In the genomic region with DNA sequence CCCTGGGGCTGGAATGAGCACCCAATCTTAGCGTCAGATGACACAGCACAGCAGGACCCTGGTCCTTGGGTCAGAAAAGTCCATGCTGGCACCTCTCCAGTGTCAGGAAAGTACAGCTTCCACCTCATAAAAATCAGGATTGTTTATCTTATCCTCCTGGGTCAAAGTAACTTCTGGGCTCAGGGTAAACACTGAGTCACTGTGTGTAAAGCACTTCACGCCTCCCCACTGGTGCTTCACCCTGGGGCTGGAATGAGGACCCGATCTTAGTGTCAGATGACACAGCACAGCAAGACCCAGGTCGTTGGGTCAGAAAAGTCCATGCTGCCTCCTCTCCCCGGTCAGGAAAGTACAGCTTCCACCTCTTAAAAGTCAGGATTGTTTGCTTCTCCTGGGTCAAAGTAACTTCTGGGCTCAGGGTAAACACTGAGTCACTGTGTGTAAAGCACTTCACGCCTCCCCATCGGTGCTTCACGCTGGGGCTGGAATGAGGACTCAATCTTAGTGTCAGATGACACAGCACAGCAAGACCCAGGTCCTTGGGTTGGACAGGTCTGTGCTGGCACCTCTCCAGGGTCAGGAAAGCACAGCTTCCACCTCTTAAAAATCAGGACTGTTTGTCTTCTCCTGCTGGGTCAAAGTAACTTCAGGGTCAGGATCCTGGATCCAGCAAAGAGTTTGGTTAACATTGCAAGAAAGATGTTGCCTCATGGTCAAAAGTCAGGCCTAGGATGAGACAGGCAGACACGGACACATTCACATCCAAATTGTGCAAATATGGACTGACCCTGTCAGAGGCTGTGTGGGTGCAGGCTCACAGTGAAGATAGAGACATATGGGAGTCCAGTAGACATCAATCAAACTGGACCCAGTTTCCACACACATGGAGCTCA, we compare ENCODE assay signal across 12 cellular contexts. TPM values are rescaled to one million over a fixed set of nuclear protein-coding genes. Genes with fewer than 3 reads are reported as not detected.
A peak's percentile ranks its signal among the peaks of the same experiment; 100 is the strongest.
DNase-seq lines count a peak whose midpoint lies in the region; ATAC-seq and TF ChIP-seq lines count a peak whose summit lies in the region.
"Had no signal": no experiment of that assay in that cellular context is flagged by ENCODE, and none has a peak within 500 bp of the region (broad histone marks: within the 10 kb centered on the region; RNA-seq: fewer than 3 reads in every experiment).

No MANE protein-coding gene starts in this region.

- intact Hi-C loops in left lung (cut with DNase I) (no loop called here), vagina (cut with DNase I) (no loop called here), adrenal gland (cut with DNase I) (no loop called here)

- peak overlapping the region; percentile 13 to 49 for H3K27ac Mint-ChIP-seq in stimulated activated naive CD8-positive, alpha-beta T cell treated with anti-CD3 and anti-CD28 coated beads, Interleukin-15, amount 100 ng/mL, for 72 hours
- H3K27ac Mint-ChIP-seq in activated naive CD8-positive, alpha-beta T cell treated with anti-CD3 and anti-CD28 coated beads, Interleukin-2, amount 50 U/mL, for 24 hours, result no peak overlapping the region

- H3K4me1 ChIP-seq in RWPE2 (ENCODE audit: insufficient read depth, poor library complexity, severe bottlenecking) (no peaks in the 10 kb centered on the region), left lung (no peaks in the 10 kb centered on the region), vagina (peaks cover 22% of the 10 kb centered on the region), adrenal gland (replicated peaks in 1 of 2) (no peaks in the 10 kb centered on the region)

- no peak for ATAC-seq in stimulated activated naive CD8-positive, alpha-beta T cell treated with anti-CD3 and anti-CD28 coated beads, Interleukin-15, amount 100 ng/mL, for 72 hours
- ATAC-seq in stimulated activated naive CD8-positive, alpha-beta T cell treated with anti-CD3 and anti-CD28 coated beads, Interleukin-15, Interleukin-2, amounts not matched to agents 100 U/mL and 50 U/mL, for 24 hours, result no peak
- ATAC-seq in RWPE2 (ENCODE audit: low read depth) (peak; percentile 79), left lung (peak; percentile 78), HG02884 (IDR thresholded peaks at IDR 0.05; ENCODE audit: unreplicated experiment) (no peak)
- no peak for ATAC-seq in activated naive CD8-positive, alpha-beta T cell treated with anti-CD3 and anti-CD28 coated beads, Interleukin-2, amount 50 U/mL, for 24 hours

- no peak for TF ChIP-seq POLR2A in vagina (IDR thresholded peaks at IDR 0.05)
- no peak for TF ChIP-seq POLR2A in adrenal gland (IDR thresholded peaks at IDR 0.05)

- DNase-seq in stimulated activated naive CD8-positive, alpha-beta T cell treated with anti-CD3 and anti-CD28 coated beads, Interleukin-15, amount 100 ng/mL, for 72 hours, result no peak
- no peak for DNase-seq in stimulated activated naive CD8-positive, alpha-beta T cell treated with anti-CD3 and anti-CD28 coated beads, Interleukin-15, Interleukin-2, amounts not matched to agents 100 U/mL and 50 U/mL, for 24 hours
- no peak for DNase-seq in RWPE2 (ENCODE audit: low spot score)
- peak; percentile 81 to 84 for DNase-seq in left lung
- DNase-seq in vagina (ENCODE audit: extremely low spot score in 2 of 2), result no peak
- no peak for DNase-seq in adrenal gland
- DNase-seq in activated naive CD8-positive, alpha-beta T cell treated with anti-CD3 and anti-CD28 coated beads, Interleukin-2, amount 50 U/mL, for 24 hours, result no peak
- DNase-seq: hypothalamus, naive B cell, T-helper 1 cell had no signal

- H3K4me3 ChIP-seq in RWPE2 (ENCODE audit: severe bottlenecking) (no peak overlapping the region), left lung (no peak overlapping the region), vagina (no peak overlapping the region), adrenal gland (no peak overlapping the region)

- H3K9me3 Mint-ChIP-seq in stimulated activated naive CD8-positive, alpha-beta T cell treated with anti-CD3 and anti-CD28 coated beads, Interleukin-15, amount 100 ng/mL, for 72 hours, result peaks cover 5 to 13% of the 10 kb centered on the region in 2 donors
- H3K9me3 Mint-ChIP-seq in activated naive CD8-positive, alpha-beta T cell treated with anti-CD3 and anti-CD28 coated beads, Interleukin-2, amount 50 U/mL, for 24 hours, result peaks cover 10% of the 10 kb centered on the region

- H3K36me3 Mint-ChIP-seq in activated naive CD8-positive, alpha-beta T cell treated with anti-CD3 and anti-CD28 coated beads, Interleukin-2, amount 50 U/mL, for 24 hours (ENCODE audit: low read depth), result no peaks in the 10 kb centered on the region

- H3K4me3 Mint-ChIP-seq in stimulated activated naive CD8-positive, alpha-beta T cell treated with anti-CD3 and anti-CD28 coated beads, Interleukin-15, amount 100 ng/mL, for 72 hours, result no peak overlapping the region
- no peak overlapping the region for H3K4me3 Mint-ChIP-seq in activated naive CD8-positive, alpha-beta T cell treated with anti-CD3 and anti-CD28 coated beads, Interleukin-2, amount 50 U/mL, for 24 hours
- H3K4me3 Mint-ChIP-seq: naive B cell had no signal

- H3K36me3 ChIP-seq in RWPE2 (ENCODE audit: low read depth), result no peaks in the 10 kb centered on the region
- H3K36me3 ChIP-seq in left lung, result no peaks in the 10 kb centered on the region
- H3K36me3 ChIP-seq in vagina, result no peaks in the 10 kb centered on the region
- H3K36me3 ChIP-seq in adrenal gland (replicated peaks in 1 of 2), result no peaks in the 10 kb centered on the region

- no peak for TF ChIP-seq CTCF in RWPE2 (IDR thresholded peaks at IDR 0.05; ENCODE audit: poor library complexity, severe bottlenecking)
- TF ChIP-seq CTCF in left lung (IDR thresholded peaks at IDR 0.05), result no peak
- no peak for TF ChIP-seq CTCF in vagina (IDR thresholded peaks at IDR 0.05)
- no peak for TF ChIP-seq CTCF in adrenal gland (IDR thresholded peaks at IDR 0.05)

- H3K27me3 Mint-ChIP-seq in stimulated activated naive CD8-positive, alpha-beta T cell treated with anti-CD3 and anti-CD28 coated beads, Interleukin-15, amount 100 ng/mL, for 72 hours, result no peaks in the 10 kb centered on the region
- no peaks in the 10 kb centered on the region for H3K27me3 Mint-ChIP-seq in activated naive CD8-positive, alpha-beta T cell treated with anti-CD3 and anti-CD28 coated beads, Interleukin-2, amount 50 U/mL, for 24 hours

- no peaks in the 10 kb centered on the region for H3K4me1 Mint-ChIP-seq in stimulated activated naive CD8-positive, alpha-beta T cell treated with anti-CD3 and anti-CD28 coated beads, Interleukin-15, amount 100 ng/mL, for 72 hours
- H3K4me1 Mint-ChIP-seq in activated naive CD8-positive, alpha-beta T cell treated with anti-CD3 and anti-CD28 coated beads, Interleukin-2, amount 50 U/mL, for 24 hours, result no peaks in the 10 kb centered on the region
- H3K4me1 Mint-ChIP-seq: naive B cell had no signal

- H3K27ac ChIP-seq in RWPE2 (ENCODE audit: poor library complexity, severe bottlenecking) (no peak overlapping the region), left lung (peak overlapping the region in 1 of 2 donors; percentile 22), vagina (peak overlapping the region; percentile 53), adrenal gland (no peak overlapping the region)

- WGBS in adrenal gland, 4 donors, result 42 to 52% (median 48%) methylated on average over 7 to 9 of the region's 9 CpGs

- H3K27me3 ChIP-seq in RWPE2 (ENCODE audit: insufficient read depth, poor library complexity, severe bottlenecking) (no peaks in the 10 kb centered on the region), left lung (no peaks in the 10 kb centered on the region), vagina (no peaks in the 10 kb centered on the region), adrenal gland (no peaks in the 10 kb centered on the region)

- no peaks in the 10 kb centered on the region for H3K9me3 ChIP-seq in RWPE2 (ENCODE audit: severe bottlenecking)
- H3K9me3 ChIP-seq in left lung, result peaks cover 0 to 20% of the 10 kb centered on the region in 2 donors
- no peaks in the 10 kb centered on the region for H3K9me3 ChIP-seq in vagina
- peaks cover 0 to 6% (median 0%) of the 10 kb centered on the region in 3 donors for H3K9me3 ChIP-seq in adrenal gland (replicated peaks in 1 of 3)

RNA-seq across cellular contexts. Expression of gene CYP2A7, which starts 39.2 kb away (rescaled TPM):
- total RNA-seq in left lung (not detected), vagina (4.9 TPM), adrenal gland (not detected)
- not detected for polyA plus RNA-seq in adrenal gland
- total RNA-seq: H1 had no signal

Comparison
In these comparisons a context has a peak if more than half of its experiments do, and no peak if none do; other contexts are left out.
1. ATAC-seq: peak in RWPE2 (single experiment) and left lung (single experiment); none in stimulated activated naive CD8-positive, alpha-beta T cell treated with anti-CD3 and anti-CD28 coated beads, Interleukin-15, amount 100 ng/mL, for 72 hours (single experiment), stimulated activated naive CD8-positive, alpha-beta T cell treated with anti-CD3 and anti-CD28 coated beads, Interleukin-15, Interleukin-2, amounts not matched to agents 100 U/mL and 50 U/mL, for 24 hours (single experiment), HG02884 (single experiment) and activated naive CD8-positive, alpha-beta T cell treated with anti-CD3 and anti-CD28 coated beads, Interleukin-2, amount 50 U/mL, for 24 hours (single experiment).
2. DNase-seq: peak in left lung (2 of 2); none in stimulated activated naive CD8-positive, alpha-beta T cell treated with anti-CD3 and anti-CD28 coated beads, Interleukin-15, amount 100 ng/mL, for 72 hours (0 of 2), stimulated activated naive CD8-positive, alpha-beta T cell treated with anti-CD3 and anti-CD28 coated beads, Interleukin-15, Interleukin-2, amounts not matched to agents 100 U/mL and 50 U/mL, for 24 hours (single experiment), RWPE2 (single experiment), vagina (0 of 2), adrenal gland (0 of 7) and activated naive CD8-positive, alpha-beta T cell treated with anti-CD3 and anti-CD28 coated beads, Interleukin-2, amount 50 U/mL, for 24 hours (single experiment).